22 cellular contexts compared by ENCODE assay signal in the genomic region with DNA sequence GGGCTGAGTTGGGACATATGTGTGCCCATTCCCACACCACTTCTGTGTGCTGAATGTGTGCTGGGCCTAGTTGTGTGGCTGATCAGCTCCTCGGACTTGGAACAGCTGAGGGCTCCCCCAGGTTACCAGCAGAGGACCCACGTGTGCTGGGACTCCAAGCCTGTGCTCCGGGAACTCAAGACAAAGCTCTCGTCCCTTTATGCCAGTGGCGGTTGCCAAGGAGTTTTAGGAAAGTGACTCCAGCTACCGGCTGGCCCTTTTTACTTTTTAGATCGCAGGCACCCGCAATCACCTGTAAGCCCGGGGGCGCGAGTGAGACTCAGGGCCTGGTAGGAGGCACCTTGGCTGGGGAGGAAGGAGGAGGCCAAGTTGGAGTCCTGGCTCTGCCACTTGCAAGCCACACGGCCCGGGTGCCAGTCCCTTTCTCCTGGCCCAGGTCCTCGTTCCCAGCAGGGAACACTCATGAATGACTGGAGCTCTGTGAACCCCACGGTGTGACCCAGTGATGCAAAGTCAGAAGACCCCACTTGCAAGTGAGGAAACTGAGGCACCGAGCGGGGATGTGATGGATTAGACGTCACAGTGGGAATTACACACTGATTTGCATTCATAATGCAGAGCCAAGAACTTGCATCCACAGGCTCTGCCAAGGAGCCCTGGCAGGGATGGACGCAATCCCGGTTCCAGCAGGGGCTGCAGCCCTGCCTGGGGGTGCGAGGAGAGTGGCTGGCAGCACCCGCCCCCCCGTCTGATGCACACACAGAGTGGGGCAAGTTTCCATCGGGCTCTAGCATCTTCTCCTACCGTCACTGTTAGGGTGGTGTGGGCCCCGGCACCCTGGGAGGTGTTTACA. TPM values are rescaled to one million over a fixed set of nuclear protein-coding genes. Genes with fewer than 3 reads are reported as not detected.
"Had no signal": no experiment of that assay in that cellular context is flagged by ENCODE, and none has a peak within 500 bp of the region (broad histone marks: within the 10 kb centered on the region; RNA-seq: fewer than 3 reads in every experiment).

No MANE protein-coding gene starts in this region.

- H3K27me3 ChIP-seq: adrenal gland, thyroid gland had no signal

- H3K9me3 Mint-ChIP-seq: activated T-cell treated with anti-CD3 and anti-CD28 coated beads, Interleukin-2, amount 50 U/mL, for 24 hours; activated T-helper 17 cell treated with anti-CD3 and anti-CD28 coated beads, Interleukin-2, amount 50 U/mL, for 72 hours; natural killer cell treated with Interleukin-12 subunit alpha and Interleukin-12 subunit beta and Interleukin-15 and Interleukin-18, amount 100 ng/mL, for 72 hours; WTC11 had no signal

- H3K4me3 Mint-ChIP-seq: activated naive CD8-positive, alpha-beta T cell; activated T-cell treated with anti-CD3 and anti-CD28 coated beads, Interleukin-2, amount 50 U/mL, for 24 hours; activated T-helper 17 cell treated with anti-CD3 and anti-CD28 coated beads, Interleukin-2, amount 50 U/mL, for 72 hours; natural killer cell treated with Interleukin-12 subunit alpha and Interleukin-12 subunit beta and Interleukin-15 and Interleukin-18, amount 100 ng/mL, for 72 hours; WTC11 had no signal

- H3K27ac ChIP-seq: adrenal gland, lower lobe of right lung, thyroid gland had no signal

- ATAC-seq: activated T-helper 17 cell treated with anti-CD3 and anti-CD28 coated beads, Interleukin-2, amount 50 U/mL, for 72 hours; lower lobe of right lung; natural killer cell treated with Interleukin-12 subunit alpha and Interleukin-12 subunit beta and Interleukin-15 and Interleukin-18, amount 100 ng/mL, for 72 hours; WTC11 had no signal

- H3K4me3 ChIP-seq: adrenal gland, lower lobe of right lung, thyroid gland had no signal

- H3K27ac Mint-ChIP-seq: activated naive CD8-positive, alpha-beta T cell; activated T-cell treated with anti-CD3 and anti-CD28 coated beads, Interleukin-2, amount 50 U/mL, for 24 hours; activated T-helper 17 cell treated with anti-CD3 and anti-CD28 coated beads, Interleukin-2, amount 50 U/mL, for 72 hours; natural killer cell treated with Interleukin-12 subunit alpha and Interleukin-12 subunit beta and Interleukin-15 and Interleukin-18, amount 100 ng/mL, for 72 hours; WTC11 had no signal

- H3K9me3 ChIP-seq: adrenal gland, lower lobe of right lung, thyroid gland had no signal

- DNase-seq: activated CD8-positive, alpha-beta memory T cell treated with anti-CD3 and anti-CD28 coated beads for 24 hours; activated CD8-positive, alpha-beta memory T cell treated with anti-CD3 and anti-CD28 coated beads, Interleukin-2, amount 50 U/mL, for 4 hours; activated T-cell treated with anti-CD3 and anti-CD28 coated beads, Interleukin-2, amount 50 U/mL, for 24 hours; adrenal gland; cerebellar nuclear complex; effector CD4-positive, alpha-beta T cell; erythroblast; foreskin fibroblast; lower lobe of right lung; stimulated activated CD4-positive, alpha-beta T cell treated with anti-CD3 and anti-CD28 coated beads, Interleukin-2, amount 100 ng/mL, for 48 hours; stimulated activated CD8-positive, alpha-beta memory T cell treated with anti-CD3 and anti-CD28 coated beads, Interleukin-4, amount 100 ng/mL, for 48 hours; stimulated activated naive CD4-positive, alpha-beta T cell; T-helper 9 cell; thyroid gland had no signal

- H3K27me3 Mint-ChIP-seq: activated naive CD8-positive, alpha-beta T cell; activated T-cell treated with anti-CD3 and anti-CD28 coated beads, Interleukin-2, amount 50 U/mL, for 24 hours; activated T-helper 17 cell treated with anti-CD3 and anti-CD28 coated beads, Interleukin-2, amount 50 U/mL, for 72 hours; natural killer cell treated with Interleukin-12 subunit alpha and Interleukin-12 subunit beta and Interleukin-15 and Interleukin-18, amount 100 ng/mL, for 72 hours had no signal

- H3K36me3 ChIP-seq: thyroid gland had no signal

- H3K4me1 ChIP-seq: adrenal gland, lower lobe of right lung, thyroid gland had no signal

- H3K4me1 Mint-ChIP-seq: activated T-helper 17 cell treated with anti-CD3 and anti-CD28 coated beads, Interleukin-2, amount 50 U/mL, for 72 hours; WTC11 had no signal

- H3K36me3 Mint-ChIP-seq: activated naive CD8-positive, alpha-beta T cell; natural killer cell treated with Interleukin-12 subunit alpha and Interleukin-12 subunit beta and Interleukin-15 and Interleukin-18, amount 100 ng/mL, for 72 hours; WTC11 had no signal

RNA-seq across cellular contexts. Expression of a gene that starts 26.9 kb away (rescaled TPM):
- total RNA-seq: bronchial epithelial cell; fibroblast of lung; lower lobe of right lung; mesenteric fat pad; natural killer cell treated with Interleukin-12 subunit alpha and Interleukin-12 subunit beta and Interleukin-15 and Interleukin-18, amount 100 ng/mL, for 72 hours; T-helper 1 cell treated with Interleukin-12 subunit alpha and Interleukin-12 subunit beta and Interleukin-4 antibody, amounts not matched to agents 30 ng/mL and 1 ng/mL, for 36 hours had no signal
